Comparison of ENCODE assay signal across 22 cellular contexts in the genomic region with DNA sequence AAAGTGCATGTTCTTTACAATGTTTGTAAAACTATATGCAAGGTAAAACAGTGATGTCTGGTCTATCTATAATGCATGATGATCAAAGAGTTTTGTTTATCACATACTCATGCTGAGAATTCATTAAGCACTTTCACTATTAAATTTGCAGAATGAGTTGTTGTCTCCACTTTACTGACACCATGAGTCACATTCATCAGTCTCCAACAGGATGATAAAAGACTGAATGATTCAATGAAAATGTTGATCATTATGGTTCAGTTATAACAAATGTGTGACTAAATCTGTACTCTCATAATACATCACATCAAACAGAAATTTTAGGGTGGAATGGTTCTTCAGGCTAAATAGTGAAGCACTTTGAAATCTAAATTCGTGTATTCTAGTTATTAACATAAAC.
"Had no signal": no experiment of that assay in that cellular context is flagged by ENCODE, and none has a peak within 500 bp of the region (broad histone marks: within the 10 kb centered on the region; RNA-seq: fewer than 3 reads in every experiment).

No MANE protein-coding gene starts in this region.

- H3K36me3 ChIP-seq: gastroesophageal sphincter, heart left ventricle, prostate gland, tibial artery, uterus, WERI-Rb-1 had no signal

- H3K9me3 ChIP-seq: gastroesophageal sphincter, prostate gland, tibial artery, uterus had no signal

- H3K4me3 ChIP-seq: gastroesophageal sphincter, heart left ventricle, prostate gland, skin epidermis, tibial artery, uterus had no signal

- H3K4me1 ChIP-seq: gastroesophageal sphincter, heart left ventricle, prostate gland, uterus had no signal

- ATAC-seq: activated T-helper 17 cell treated with anti-CD3 and anti-CD28 coated beads, Interleukin-2, amount 50 U/mL, for 72 hours; effector memory CD8-positive, alpha-beta T cell; gastroesophageal sphincter; heart left ventricle; left cardiac atrium; naive thymus-derived CD8-positive, alpha-beta T cell; right cardiac atrium; stimulated activated naive CD8-positive, alpha-beta T cell treated with anti-CD3 and anti-CD28 coated beads, Interleukin-15, Interleukin-2, amounts not matched to agents 100 U/mL and 50 U/mL, for 24 hours had no signal

- H3K27ac ChIP-seq: gastroesophageal sphincter, heart left ventricle, prostate gland, skin epidermis, tibial artery, uterus, WERI-Rb-1 had no signal

- H3K27me3 ChIP-seq: gastroesophageal sphincter, heart left ventricle, tibial artery, uterus had no signal

- DNase-seq: activated CD4-positive, alpha-beta memory T cell treated with anti-CD3 and anti-CD28 coated beads for 36 hours; activated CD4-positive, alpha-beta T cell treated with anti-CD3 and anti-CD28 coated beads for 4 hours; activated naive CD4-positive, alpha-beta T cell; activated naive CD8-positive, alpha-beta T cell treated with anti-CD3 and anti-CD28 coated beads for 36 hours; activated T-cell treated with anti-CD3 and anti-CD28 coated beads for 4 hours; amniotic stem cell; caudate nucleus; effector memory CD8-positive, alpha-beta T cell; heart left ventricle; left cardiac atrium; mesendoderm; naive thymus-derived CD8-positive, alpha-beta T cell; right cardiac atrium; stimulated activated naive CD8-positive, alpha-beta T cell treated with anti-CD3 and anti-CD28 coated beads, Interleukin-15, Interleukin-2, amounts not matched to agents 100 U/mL and 50 U/mL, for 24 hours; substantia nigra; tibial artery; uterus; WERI-Rb-1 had no signal
